Comparison of ENCODE assay signal across 1 cellular context in the genomic region with DNA sequence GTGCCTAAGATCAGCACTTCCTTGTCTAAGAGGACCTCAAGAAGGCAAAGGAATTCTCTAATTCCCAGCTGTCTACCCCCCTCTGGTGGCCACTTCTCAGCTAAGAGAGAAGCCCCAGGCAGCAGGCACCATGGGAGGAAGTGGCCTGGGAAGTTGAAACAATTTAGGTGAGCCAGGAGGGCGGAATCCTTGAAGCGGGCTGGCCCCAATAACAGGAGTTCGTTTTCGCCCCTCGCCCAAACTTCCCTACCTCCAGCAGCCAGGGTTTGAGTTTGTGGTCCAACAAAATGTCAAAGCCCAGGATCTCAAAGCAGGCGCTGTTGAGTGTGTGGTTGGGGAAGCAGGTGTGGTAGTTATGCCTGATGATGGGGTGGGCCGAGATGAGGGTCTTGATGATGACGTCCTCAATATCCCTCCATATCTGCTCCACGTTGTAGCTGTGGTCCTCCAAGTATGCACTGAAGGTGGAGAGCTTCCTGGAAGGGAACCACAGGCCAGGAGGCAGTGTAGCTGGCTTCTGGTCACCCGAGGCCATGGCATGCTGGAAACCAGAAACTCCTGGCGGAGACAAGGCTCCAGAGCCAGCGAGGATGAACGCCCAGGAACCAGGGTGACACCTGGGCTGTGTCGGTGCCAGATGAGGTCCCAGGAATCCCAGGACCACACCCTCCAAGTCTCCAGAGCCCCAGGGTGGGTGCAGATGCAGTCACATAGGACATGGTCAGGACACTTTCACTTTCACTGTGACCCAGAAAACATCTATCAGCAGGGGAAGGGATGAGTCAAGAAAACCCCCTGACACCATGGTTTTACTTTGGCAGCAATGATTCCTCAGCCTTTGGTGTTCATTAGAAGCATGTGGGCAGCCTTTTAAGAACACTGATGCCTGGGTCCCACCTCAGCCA.
TF ChIP-seq lines count a peak whose summit lies in the region.

No MANE protein-coding gene starts in this region.

TF ChIP-seq in SK-N-SH treated with all-trans-retinoic acid at 6 μM for 48 hours, 23 proteins besides CTCF, POLR2A, EP300 and RAD21 (continued from another document):
- TF ChIP-seq, protein P1, sequence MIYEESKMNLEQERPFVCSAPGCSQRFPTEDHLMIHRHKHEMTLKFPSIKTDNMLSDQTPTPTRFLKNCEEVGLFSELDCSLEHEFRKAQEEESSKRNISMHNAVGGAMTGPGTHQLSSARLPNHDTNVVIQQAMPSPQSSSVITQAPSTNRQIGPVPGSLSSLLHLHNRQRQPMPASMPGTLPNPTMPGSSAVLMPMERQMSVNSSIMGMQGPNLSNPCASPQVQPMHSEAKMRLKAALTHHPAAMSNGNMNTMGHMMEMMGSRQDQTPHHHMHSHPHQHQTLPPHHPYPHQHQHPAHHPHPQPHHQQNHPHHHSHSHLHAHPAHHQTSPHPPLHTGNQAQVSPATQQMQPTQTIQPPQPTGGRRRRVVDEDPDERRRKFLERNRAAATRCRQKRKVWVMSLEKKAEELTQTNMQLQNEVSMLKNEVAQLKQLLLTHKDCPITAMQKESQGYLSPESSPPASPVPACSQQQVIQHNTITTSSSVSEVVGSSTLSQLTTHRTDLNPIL (CRISPR knock-in tag; IDR thresholded peaks at IDR 0.05; ENCODE audit: low read depth): no peak
